1 cellular context compared by ENCODE assay signal in the genomic region with DNA sequence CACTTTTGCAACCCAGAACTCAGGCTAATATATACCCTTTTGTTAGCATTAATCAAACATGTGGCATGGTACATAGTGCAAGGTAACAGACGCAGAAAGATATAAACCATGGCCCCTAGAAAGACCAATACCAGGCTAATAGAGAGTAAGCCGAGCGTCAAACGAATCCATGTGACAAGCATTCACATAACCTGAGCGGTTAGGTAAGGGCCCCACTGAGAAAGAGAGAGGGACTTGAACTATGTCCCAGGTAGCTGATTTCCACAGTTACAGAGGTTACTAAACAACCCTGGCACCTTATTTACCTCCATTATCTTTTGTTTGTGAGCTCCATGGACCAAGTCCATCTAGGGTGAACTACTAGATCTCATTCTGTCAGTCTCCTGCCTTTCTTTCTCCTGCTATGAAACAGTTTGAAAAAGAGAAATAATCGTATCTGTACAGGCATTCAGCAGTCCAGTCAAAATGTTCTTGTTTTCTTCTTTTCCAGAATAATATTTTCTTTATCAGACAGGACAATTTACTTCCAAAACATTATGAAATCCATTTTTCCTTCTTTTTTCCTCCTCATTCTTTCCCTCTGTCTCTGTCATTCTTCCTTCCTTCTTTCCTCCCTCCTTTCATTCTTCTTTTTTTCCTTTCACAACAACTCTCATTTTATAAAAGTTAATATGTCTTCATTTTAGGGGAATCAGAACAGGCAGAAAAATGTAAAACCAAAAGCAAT.
A peak's percentile ranks its signal among the peaks of the same experiment; 100 is the strongest.
TF ChIP-seq lines count a peak whose summit lies in the region.

No MANE protein-coding gene starts in this region.

TF ChIP-seq in HepG2, 621 proteins besides CTCF, POLR2A, EP300 and RAD21 (continued from another document and continues in another):
- TF ChIP-seq, protein P1, sequence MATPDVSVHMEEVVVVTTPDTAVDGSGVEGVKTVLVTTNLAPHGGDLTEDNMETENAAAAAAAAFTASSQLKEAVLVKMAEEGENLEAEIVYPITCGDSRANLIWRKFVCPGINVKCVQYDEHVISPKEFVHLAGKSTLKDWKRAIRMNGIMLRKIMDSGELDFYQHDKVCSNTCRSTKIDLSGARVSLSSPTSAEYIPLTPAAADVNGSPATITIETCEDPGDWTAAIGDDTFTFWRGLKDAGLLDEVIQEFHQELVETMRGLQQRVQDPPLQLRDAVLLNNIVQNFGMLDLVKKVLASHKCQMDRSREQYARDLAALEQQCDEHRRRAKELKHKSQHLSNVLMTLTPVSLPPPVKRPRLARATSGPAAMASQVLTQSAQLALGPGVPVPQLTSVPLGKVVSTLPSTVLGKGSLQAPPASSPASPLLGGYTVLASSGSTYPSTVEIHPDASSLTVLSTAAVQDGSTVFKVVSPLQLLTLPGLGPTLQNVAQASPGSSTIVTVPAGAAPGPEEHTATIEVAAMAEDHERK (CRISPR knock-in tag; IDR thresholded peaks at IDR 0.05; ENCODE audit: low read depth): 0 out of 2 replicates have a peak, but pooled peaks have one; percentile 30
- TF ChIP-seq SALL1 (CRISPR knock-in tag; IDR thresholded peaks at IDR 0.05) (peak; percentile 79; the same call in 1 of the 2 replicates), ZNF788 (CRISPR knock-in tag; IDR thresholded peaks at IDR 0.05; ENCODE audit: borderline replicate concordance) (peak; percentile 79), ZNF770 (CRISPR knock-in tag; IDR thresholded peaks at IDR 0.05) (0 out of 2 replicates have a peak, but pooled peaks have one; percentile 10), NR2C2 (CRISPR knock-in tag; IDR thresholded peaks at IDR 0.05; ENCODE audit: borderline replicate concordance) (peak; percentile 47; the same call in 1 of the 2 replicates), GLI4 (CRISPR knock-in tag; IDR thresholded peaks at IDR 0.05; ENCODE audit: borderline replicate concordance) (0 out of 2 replicates have a peak, but pooled peaks have one; percentile 53), SOX5 (CRISPR knock-in tag; IDR thresholded peaks at IDR 0.05; ENCODE audit: borderline replicate concordance) (peak; percentile 94), ZNF724P (CRISPR knock-in tag; IDR thresholded peaks at IDR 0.05; ENCODE audit: borderline replicate concordance) (0 out of 2 replicates have a peak, but pooled peaks have one; percentile 55), ZNF557 (CRISPR knock-in tag; IDR thresholded peaks at IDR 0.05) (peak; percentile 81; the same call in 1 of the 2 replicates), FOXP1 (IDR thresholded peaks at IDR 0.05) (peak; percentile 76), FOXP1 (CRISPR knock-in tag; IDR thresholded peaks at IDR 0.05) (peak; percentile 97), PATZ1 (CRISPR knock-in tag; IDR thresholded peaks at IDR 0.05) (peak; percentile 51), MXD4 (CRISPR knock-in tag; IDR thresholded peaks at IDR 0.05) (peak; percentile 85), ARNTL (CRISPR knock-in tag; IDR thresholded peaks at IDR 0.05) (peak; percentile 98), FOXK2 (IDR thresholded peaks at IDR 0.05) (peak; percentile 76; the same call in 1 of the 2 replicates), EEA1 (CRISPR knock-in tag; IDR thresholded peaks at IDR 0.05; ENCODE audit: borderline replicate concordance) (no peak), ZNF251 (CRISPR knock-in tag; IDR thresholded peaks at IDR 0.05) (no peak), ONECUT2 (CRISPR knock-in tag; IDR thresholded peaks at IDR 0.05) (no peak), KMT2B (CRISPR knock-in tag; IDR thresholded peaks at IDR 0.05) (peak; percentile 41; the same call in 1 of the 2 replicates), KDM5B (CRISPR knock-in tag; IDR thresholded peaks at IDR 0.05; ENCODE audit: borderline replicate concordance) (no peak), FOXP4 (CRISPR knock-in tag; IDR thresholded peaks at IDR 0.05) (peak; percentile 96), HHEX (CRISPR knock-in tag; IDR thresholded peaks at IDR 0.05) (0 out of 2 replicates have a peak, but pooled peaks have one; percentile 12), ZNF264 (CRISPR knock-in tag; IDR thresholded peaks at IDR 0.05) (peak; percentile 92), SETDB1 (CRISPR knock-in tag; IDR thresholded peaks at IDR 0.05; ENCODE audit: borderline replicate concordance) (no peak), ETV5 (CRISPR knock-in tag; IDR thresholded peaks at IDR 0.05; ENCODE audit: borderline replicate concordance) (peak; percentile 34; the same call in 1 of the 2 replicates), GMEB1 (CRISPR knock-in tag; IDR thresholded peaks at IDR 0.05; ENCODE audit: borderline replicate concordance) (peak; percentile 61; the same call in 1 of the 2 replicates), MEIS1 (CRISPR knock-in tag; IDR thresholded peaks at IDR 0.05; ENCODE audit: borderline replicate concordance) (peak; percentile 70; the same call in 1 of the 2 replicates), NR2F1 (CRISPR knock-in tag; IDR thresholded peaks at IDR 0.05) (no peak; a peak in 1 of 4 replicates), PCBP1 (IDR thresholded peaks at IDR 0.05; ENCODE audit: borderline replicate concordance, low read depth, low read length) (no peak), ZNF761 (CRISPR knock-in tag; conservative IDR thresholded peaks at IDR 0.05) (no peak)
- TF ChIP-seq, protein P2, sequence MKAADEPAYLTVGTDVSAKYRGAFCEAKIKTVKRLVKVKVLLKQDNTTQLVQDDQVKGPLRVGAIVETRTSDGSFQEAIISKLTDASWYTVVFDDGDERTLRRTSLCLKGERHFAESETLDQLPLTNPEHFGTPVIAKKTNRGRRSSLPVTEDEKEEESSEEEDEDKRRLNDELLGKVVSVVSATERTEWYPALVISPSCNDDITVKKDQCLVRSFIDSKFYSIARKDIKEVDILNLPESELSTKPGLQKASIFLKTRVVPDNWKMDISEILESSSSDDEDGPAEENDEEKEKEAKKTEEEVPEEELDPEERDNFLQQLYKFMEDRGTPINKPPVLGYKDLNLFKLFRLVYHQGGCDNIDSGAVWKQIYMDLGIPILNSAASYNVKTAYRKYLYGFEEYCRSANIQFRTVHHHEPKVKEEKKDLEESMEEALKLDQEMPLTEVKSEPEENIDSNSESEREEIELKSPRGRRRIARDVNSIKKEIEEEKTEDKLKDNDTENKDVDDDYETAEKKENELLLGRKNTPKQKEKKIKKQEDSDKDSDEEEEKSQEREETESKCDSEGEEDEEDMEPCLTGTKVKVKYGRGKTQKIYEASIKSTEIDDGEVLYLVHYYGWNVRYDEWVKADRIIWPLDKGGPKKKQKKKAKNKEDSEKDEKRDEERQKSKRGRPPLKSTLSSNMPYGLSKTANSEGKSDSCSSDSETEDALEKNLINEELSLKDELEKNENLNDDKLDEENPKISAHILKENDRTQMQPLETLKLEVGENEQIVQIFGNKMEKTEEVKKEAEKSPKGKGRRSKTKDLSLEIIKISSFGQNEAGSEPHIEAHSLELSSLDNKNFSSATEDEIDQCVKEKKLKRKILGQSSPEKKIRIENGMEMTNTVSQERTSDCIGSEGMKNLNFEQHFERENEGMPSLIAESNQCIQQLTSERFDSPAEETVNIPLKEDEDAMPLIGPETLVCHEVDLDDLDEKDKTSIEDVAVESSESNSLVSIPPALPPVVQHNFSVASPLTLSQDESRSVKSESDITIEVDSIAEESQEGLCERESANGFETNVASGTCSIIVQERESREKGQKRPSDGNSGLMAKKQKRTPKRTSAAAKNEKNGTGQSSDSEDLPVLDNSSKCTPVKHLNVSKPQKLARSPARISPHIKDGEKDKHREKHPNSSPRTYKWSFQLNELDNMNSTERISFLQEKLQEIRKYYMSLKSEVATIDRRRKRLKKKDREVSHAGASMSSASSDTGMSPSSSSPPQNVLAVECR (CRISPR knock-in tag; IDR thresholded peaks at IDR 0.05; ENCODE audit: borderline replicate concordance): peak; percentile 54; the same call in 1 of the 2 replicates
- TF ChIP-seq, protein P3, sequence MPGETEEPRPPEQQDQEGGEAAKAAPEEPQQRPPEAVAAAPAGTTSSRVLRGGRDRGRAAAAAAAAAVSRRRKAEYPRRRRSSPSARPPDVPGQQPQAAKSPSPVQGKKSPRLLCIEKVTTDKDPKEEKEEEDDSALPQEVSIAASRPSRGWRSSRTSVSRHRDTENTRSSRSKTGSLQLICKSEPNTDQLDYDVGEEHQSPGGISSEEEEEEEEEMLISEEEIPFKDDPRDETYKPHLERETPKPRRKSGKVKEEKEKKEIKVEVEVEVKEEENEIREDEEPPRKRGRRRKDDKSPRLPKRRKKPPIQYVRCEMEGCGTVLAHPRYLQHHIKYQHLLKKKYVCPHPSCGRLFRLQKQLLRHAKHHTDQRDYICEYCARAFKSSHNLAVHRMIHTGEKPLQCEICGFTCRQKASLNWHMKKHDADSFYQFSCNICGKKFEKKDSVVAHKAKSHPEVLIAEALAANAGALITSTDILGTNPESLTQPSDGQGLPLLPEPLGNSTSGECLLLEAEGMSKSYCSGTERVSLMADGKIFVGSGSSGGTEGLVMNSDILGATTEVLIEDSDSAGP (CRISPR knock-in tag; IDR thresholded peaks at IDR 0.05; ENCODE audit: borderline replicate concordance): no peak
- TF ChIP-seq, protein P4, sequence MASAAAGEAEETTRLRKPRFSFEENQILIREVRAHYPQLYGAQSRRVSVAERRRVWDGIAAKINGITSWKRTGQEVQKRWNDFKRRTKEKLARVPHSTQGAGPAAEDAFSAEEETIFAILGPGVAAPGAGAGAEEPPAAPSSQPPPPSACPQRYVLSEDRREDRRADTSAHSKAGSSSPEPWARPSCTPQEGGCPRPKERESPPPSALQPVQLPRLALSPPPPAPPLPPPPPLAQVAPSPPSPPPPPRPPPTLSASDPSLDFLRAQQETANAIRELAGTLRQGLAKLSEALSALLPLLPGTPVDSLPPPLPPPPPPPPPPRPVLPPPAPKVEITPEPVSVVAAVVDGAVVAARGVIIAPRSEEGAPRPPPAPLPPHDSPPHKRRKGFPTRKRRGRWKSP (CRISPR knock-in tag; IDR thresholded peaks at IDR 0.05): peak; percentile 59; the same call in 1 of the 2 replicates
- TF ChIP-seq, protein P5, sequence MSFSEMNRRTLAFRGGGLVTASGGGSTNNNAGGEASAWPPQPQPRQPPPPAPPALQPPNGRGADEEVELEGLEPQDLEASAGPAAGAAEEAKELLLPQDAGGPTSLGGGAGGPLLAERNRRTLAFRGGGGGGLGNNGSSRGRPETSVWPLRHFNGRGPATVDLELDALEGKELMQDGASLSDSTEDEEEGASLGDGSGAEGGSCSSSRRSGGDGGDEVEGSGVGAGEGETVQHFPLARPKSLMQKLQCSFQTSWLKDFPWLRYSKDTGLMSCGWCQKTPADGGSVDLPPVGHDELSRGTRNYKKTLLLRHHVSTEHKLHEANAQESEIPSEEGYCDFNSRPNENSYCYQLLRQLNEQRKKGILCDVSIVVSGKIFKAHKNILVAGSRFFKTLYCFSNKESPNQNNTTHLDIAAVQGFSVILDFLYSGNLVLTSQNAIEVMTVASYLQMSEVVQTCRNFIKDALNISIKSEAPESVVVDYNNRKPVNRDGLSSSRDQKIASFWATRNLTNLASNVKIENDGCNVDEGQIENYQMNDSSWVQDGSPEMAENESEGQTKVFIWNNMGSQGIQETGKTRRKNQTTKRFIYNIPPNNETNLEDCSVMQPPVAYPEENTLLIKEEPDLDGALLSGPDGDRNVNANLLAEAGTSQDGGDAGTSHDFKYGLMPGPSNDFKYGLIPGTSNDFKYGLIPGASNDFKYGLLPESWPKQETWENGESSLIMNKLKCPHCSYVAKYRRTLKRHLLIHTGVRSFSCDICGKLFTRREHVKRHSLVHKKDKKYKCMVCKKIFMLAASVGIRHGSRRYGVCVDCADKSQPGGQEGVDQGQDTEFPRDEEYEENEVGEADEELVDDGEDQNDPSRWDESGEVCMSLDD (CRISPR knock-in tag; IDR thresholded peaks at IDR 0.05; ENCODE audit: borderline replicate concordance): no peak
